ENCODE assay signal across 16 cellular contexts in the genomic region with DNA sequence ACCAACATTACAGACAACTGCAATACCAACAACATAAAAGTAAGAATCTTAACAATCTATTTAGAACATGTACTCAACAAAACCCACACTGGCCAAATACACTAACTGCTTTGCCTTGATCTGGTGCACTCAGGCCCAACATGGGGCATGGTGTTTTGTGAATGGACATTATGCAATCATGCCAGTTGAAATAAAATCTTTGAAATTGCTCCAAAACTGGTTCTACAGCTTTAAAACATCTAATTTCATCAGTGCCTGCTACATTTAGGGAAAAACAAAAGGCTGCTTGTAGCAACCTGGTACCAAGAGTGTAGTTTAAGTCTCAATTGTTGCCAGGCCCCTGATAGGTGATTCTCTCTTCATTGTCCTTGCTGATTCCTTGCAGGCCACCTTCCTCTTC. TPM values are rescaled to one million over a fixed set of nuclear protein-coding genes. Genes with fewer than 3 reads are reported as not detected.
"Had no signal": no experiment of that assay in that cellular context is flagged by ENCODE, and none has a peak within 500 bp of the region (broad histone marks: within the 10 kb centered on the region; RNA-seq: fewer than 3 reads in every experiment).

No MANE protein-coding gene starts in this region.

- DNase-seq: activated B cell treated with CpG ODN at 0.5 μM for 24 hours; activated CD4-positive, alpha-beta T cell treated with anti-CD3 and anti-CD28 coated beads for 48 hours; activated CD8-positive, alpha-beta memory T cell treated with anti-CD3 and anti-CD28 coated beads, Interleukin-2, amount 50 U/mL, for 48 hours; activated gamma-delta T cell treated with Interleukin-2 at 50 U/mL for 16 hours; activated T-cell treated with anti-CD3 and anti-CD28 coated beads, Interleukin-2, amount 50 U/mL, for 72 hours; amniotic stem cell; caudate nucleus; islet precursor cell; naive thymus-derived CD4-positive, alpha-beta T cell; ovary; stimulated activated CD4-positive, alpha-beta T cell treated with anti-CD3 and anti-CD28 coated beads, Interleukin-2, amount 100 ng/mL, for 48 hours; stimulated activated naive B cell treated with anti-CD40 and anti-IgM and Interleukin-4, amounts not matched to agents 10 μg/mL and 1 μg/mL and 100 μg/mL, for 72 hours; tibial artery had no signal

- H3K9me3 ChIP-seq: ovary, tibial artery had no signal

- ATAC-seq: activated T-cell treated with anti-CD3 and anti-CD28 coated beads, Interleukin-2, amount 50 U/mL, for 72 hours; esophagus mucosa; naive thymus-derived CD4-positive, alpha-beta T cell; stimulated activated naive B cell treated with anti-CD40 and anti-IgM and Interleukin-4, amounts not matched to agents 10 μg/mL and 1 μg/mL and 100 μg/mL, for 72 hours had no signal

- H3K27me3 ChIP-seq: ovary, tibial artery had no signal

- FAIRE-seq: urothelium cell line had no signal

- H3K27ac ChIP-seq: ovary, tibial artery had no signal

- H3K4me3 ChIP-seq: lung, ovary, tibial artery had no signal

- H3K36me3 ChIP-seq: ovary had no signal

RNA-seq across cellular contexts. Expression of a gene that starts 54.2 kb away (rescaled TPM):
- total RNA-seq: activated B cell treated with CpG ODN at 0.5 μM for 24 hours had no signal
- polyA plus RNA-seq: naive thymus-derived CD4-positive, alpha-beta T cell had no signal
